Comparison of ENCODE assay signal across 27 cellular contexts in the genomic region with DNA sequence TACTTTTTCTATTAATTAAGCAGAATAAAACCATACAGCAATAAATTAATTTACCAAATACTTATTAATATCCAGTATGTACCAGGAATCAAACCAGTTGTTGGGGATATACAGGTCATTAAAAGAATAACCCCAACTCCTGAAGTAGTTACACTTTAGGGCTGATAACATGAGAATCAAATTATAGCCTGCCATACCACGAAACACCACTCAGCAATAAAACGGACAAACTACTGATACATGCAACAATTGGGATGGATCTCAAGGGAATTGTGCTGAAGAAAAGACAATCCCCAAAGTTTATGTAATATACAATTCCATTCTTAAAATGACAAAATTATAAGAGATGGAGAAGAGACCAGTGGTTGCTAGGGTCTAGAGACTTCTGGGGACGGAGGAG. TPM values are rescaled to one million over a fixed set of nuclear protein-coding genes. Genes with fewer than 3 reads are reported as not detected.
DNase-seq lines count a peak whose midpoint lies in the region; ATAC-seq and TF ChIP-seq lines count a peak whose summit lies in the region.
"Had no signal": no experiment of that assay in that cellular context is flagged by ENCODE, and none has a peak within 500 bp of the region (broad histone marks: within the 10 kb centered on the region; RNA-seq: fewer than 3 reads in every experiment).

No MANE protein-coding gene starts in this region.

- TF ChIP-seq CTCF in endodermal cell (conservative IDR thresholded peaks at IDR 0.05) (no peak), PC-9 (conservative IDR thresholded peaks at IDR 0.05) (no peak)

- H3K9me3 ChIP-seq in HUES64 (ENCODE audit: insufficient read depth, low read depth, low read length): no peaks in the 10 kb centered on the region
- H3K9me3 ChIP-seq in endodermal cell (ENCODE audit: control insufficient read depth, low read length): no peaks in the 10 kb centered on the region
- H3K9me3 ChIP-seq in skeletal muscle satellite cell (replicated peaks; ENCODE audit: low read length): no peaks in the 10 kb centered on the region
- no peaks in the 10 kb centered on the region for H3K9me3 ChIP-seq in PC-9 (ENCODE audit: insufficient read depth, low read depth)
- H3K9me3 ChIP-seq: heart left ventricle, suprapubic skin, vagina had no signal

- H3K9me3 Mint-ChIP-seq in endodermal cell: no peaks in the 10 kb centered on the region
- H3K9me3 Mint-ChIP-seq: activated CD4-positive, alpha-beta memory T cell treated with anti-CD3 and anti-CD28 coated beads for 36 hours; activated naive CD8-positive, alpha-beta T cell treated with anti-CD3 and anti-CD28 coated beads, Interleukin-2, amount 50 U/mL, for 24 hours; brain; CD4-positive, alpha-beta memory T cell; IgD-negative memory B cell had no signal

- peak overlapping the region; percentile 78 for H3K27ac Mint-ChIP-seq in endodermal cell
- H3K27ac Mint-ChIP-seq: activated CD4-positive, alpha-beta memory T cell treated with anti-CD3 and anti-CD28 coated beads for 36 hours; activated naive CD8-positive, alpha-beta T cell treated with anti-CD3 and anti-CD28 coated beads, Interleukin-2, amount 50 U/mL, for 24 hours; IgD-negative memory B cell had no signal

- BruUV-seq in PC-9 (replicated peaks; lab: Mats Ljungman, UMichigan): no TSS peak

- over 99% methylated on average over 3 of the region's 3 CpGs for WGBS in HUES64
- 100% methylated on average over 1 to 3 of the region's 3 CpGs for WGBS in endodermal cell (ENCODE audit: insufficient coverage in 1 of 2, insufficient read length in 1 of 2), 2 experiments

- H3K4me3 Mint-ChIP-seq in endodermal cell: no peak overlapping the region
- H3K4me3 Mint-ChIP-seq: activated CD4-positive, alpha-beta memory T cell treated with anti-CD3 and anti-CD28 coated beads for 36 hours; activated naive CD8-positive, alpha-beta T cell treated with anti-CD3 and anti-CD28 coated beads, Interleukin-2, amount 50 U/mL, for 24 hours; brain; CD4-positive, alpha-beta memory T cell; IgD-negative memory B cell had no signal

- H3K79me2 ChIP-seq in PC-9 (ENCODE audit: low read depth): no peaks in the 10 kb centered on the region

- H4K20me1 ChIP-seq in PC-9 (ENCODE audit: insufficient read depth): no peaks in the 10 kb centered on the region

- ATAC-seq in GM19395 (IDR thresholded peaks at IDR 0.05; ENCODE audit: unreplicated experiment): no peak
- ATAC-seq: activated naive CD8-positive, alpha-beta T cell treated with anti-CD3 and anti-CD28 coated beads, Interleukin-2, amount 50 U/mL, for 24 hours; heart left ventricle had no signal

- H3K36me3 Mint-ChIP-seq in endodermal cell (ENCODE audit: low read depth): peaks cover 68% of the 10 kb centered on the region

- POLR2A ChIA-PET in PC-9 (lab: Charles Lee; ENCODE audit: unreplicated experiment): no interaction called here

- H3F3A ChIP-seq in PC-9 (ENCODE audit: insufficient read depth, low read depth): no peaks in the 10 kb centered on the region

- H3K4me2 ChIP-seq in skeletal muscle satellite cell (ENCODE audit: low read length): peak overlapping the region; percentile 52
- H3K4me2 ChIP-seq in PC-9: no peak overlapping the region

- H3K36me3 ChIP-seq in HUES64 (ENCODE audit: insufficient read depth, low read length) (peaks cover 93% of the 10 kb centered on the region), endodermal cell (ENCODE audit: control insufficient read depth, insufficient read depth, low read length) (peaks cover 83% of the 10 kb centered on the region), skeletal muscle satellite cell (ENCODE audit: insufficient read depth, low read length) (peaks cover 60% of the 10 kb centered on the region), PC-9 (ENCODE audit: low read depth) (no peaks in the 10 kb centered on the region; the same call in 1 of the 2 replicates)

- H3K4me1 ChIP-seq in HUES64 (ENCODE audit: insufficient read depth, low read length) (peaks cover 8% of the 10 kb centered on the region; the same call in 1 of the 2 replicates), endodermal cell (ENCODE audit: control insufficient read depth, insufficient read depth, low read length) (no peaks in the 10 kb centered on the region), skeletal muscle satellite cell (ENCODE audit: control insufficient read depth, insufficient read depth, low read length) (peaks cover 19% of the 10 kb centered on the region), PC-9 (replicated peaks; ENCODE audit: insufficient read depth) (no peaks in the 10 kb centered on the region)
- H3K4me1 ChIP-seq: suprapubic skin, vagina had no signal

- intact Hi-C loops in PC-9 (cut with micrococcal nuclease; ENCODE audit: unreplicated experiment): loop anchor here (2.0 to 10.0 kb wide), 2 partner anchors 163 to 645 kb away; a partner anchor contains a TSS

- peak; percentile 18 for DNase-seq in EH (ENCODE audit: low read depth)
- DNase-seq in endodermal cell: no peak
- no peak for DNase-seq in PC-9
- no peak for DNase-seq in activated CD8-positive, alpha-beta memory T cell treated with anti-CD3 and anti-CD28 coated beads for 24 hours
- DNase-seq: activated CD4-positive, alpha-beta memory T cell treated with anti-CD3 and anti-CD28 coated beads for 36 hours; activated CD4-positive, CD25-positive, alpha-beta regulatory T cell; activated gamma-delta T cell treated with Interleukin-2 at 50 U/mL for 16 hours; activated naive CD8-positive, alpha-beta T cell treated with anti-CD3 and anti-CD28 coated beads, Interleukin-2, amount 50 U/mL, for 24 hours; activated T-cell treated with anti-CD3 and anti-CD28 coated beads for 4 hours; CD4-positive, alpha-beta memory T cell; DMS 273 treated with DMSO at 0.1 percent for 48 hours; effector CD4-positive, alpha-beta T cell; erythroblast; heart left ventricle; NCI-H1092 treated with DMSO at 0.1 percent for 48 hours; NCI-H1930; NCI-H82; nucleus accumbens; small intestine; stimulated activated CD4-positive, alpha-beta T cell treated with anti-CD3 and anti-CD28 coated beads, Interleukin-2, amount 100 ng/mL, for 24 hours had no signal

- H2AFZ ChIP-seq in PC-9: no peak overlapping the region

- no peak overlapping the region for H3K4me3 ChIP-seq in HUES64 (ENCODE audit: low read length)
- H3K4me3 ChIP-seq in endodermal cell (ENCODE audit: low read length): no peak overlapping the region
- H3K4me3 ChIP-seq in skeletal muscle satellite cell (ENCODE audit: low read length): peak overlapping the region; percentile 37
- no peak overlapping the region for H3K4me3 ChIP-seq in PC-9
- H3K4me3 ChIP-seq: heart left ventricle, suprapubic skin, vagina had no signal

- H3K27ac ChIP-seq in HUES64 (ENCODE audit: low read depth, low read length) (peak overlapping the region; percentile 23; the same call in 1 of the 2 replicates), endodermal cell (ENCODE audit: low read depth, low read length) (no peak overlapping the region), PC-9 (no peak overlapping the region)
- H3K27ac ChIP-seq: heart left ventricle, suprapubic skin, vagina had no signal

- no peaks in the 10 kb centered on the region for H3K4me1 Mint-ChIP-seq in endodermal cell
- H3K4me1 Mint-ChIP-seq: activated naive CD8-positive, alpha-beta T cell treated with anti-CD3 and anti-CD28 coated beads, Interleukin-2, amount 50 U/mL, for 24 hours had no signal

- H3K9ac ChIP-seq in HUES64 (ENCODE audit: low read depth, low read length) (no peak overlapping the region), endodermal cell (ENCODE audit: extremely low read depth, low read length, poor library complexity, severe bottlenecking) (no peak overlapping the region), skeletal muscle satellite cell (ENCODE audit: low read depth, low read length) (peak overlapping the region; percentile 65)

- H3K27me3 Mint-ChIP-seq in endodermal cell (ENCODE audit: insufficient read depth): no peaks in the 10 kb centered on the region
- H3K27me3 Mint-ChIP-seq: activated CD4-positive, alpha-beta memory T cell treated with anti-CD3 and anti-CD28 coated beads for 36 hours; activated naive CD8-positive, alpha-beta T cell treated with anti-CD3 and anti-CD28 coated beads, Interleukin-2, amount 50 U/mL, for 24 hours; brain; CD4-positive, alpha-beta memory T cell; IgD-negative memory B cell had no signal

- H3K27me3 ChIP-seq in HUES64 (ENCODE audit: insufficient read depth, low read length): no peaks in the 10 kb centered on the region
- H3K27me3 ChIP-seq in endodermal cell (ENCODE audit: control insufficient read depth, insufficient read depth, low read length, poor library complexity, severe bottlenecking): no peaks in the 10 kb centered on the region
- H3K27me3 ChIP-seq in skeletal muscle satellite cell (ENCODE audit: control insufficient read depth, insufficient read depth, low read length): no peaks in the 10 kb centered on the region
- no peaks in the 10 kb centered on the region for H3K27me3 ChIP-seq in PC-9 (ENCODE audit: insufficient read depth, low read depth)
- H3K27me3 ChIP-seq: heart left ventricle, suprapubic skin, vagina had no signal

- no peaks in the 10 kb centered on the region for H3K9me2 ChIP-seq in PC-9 (ENCODE audit: insufficient read depth)

- CTCF ChIA-PET in PC-9 (lab: Charles Lee): no interaction called here

RNA-seq across cellular contexts. Expression of a gene that starts 22.7 kb away (rescaled TPM):
- 74.8 TPM for polyA plus RNA-seq in HUES64 (2013, experiment 1 of 2)
- 70.3 TPM for polyA plus RNA-seq in HUES64 (2013, experiment 2 of 2)
- total RNA-seq in endodermal cell: 10 to 100 TPM; 96.6 to 98.9 TPM
- polyA plus RNA-seq in endodermal cell (2013, experiment 1 of 2): 73.9 TPM
- polyA plus RNA-seq in endodermal cell (2013, experiment 2 of 2): 69.9 TPM
- total RNA-seq in skeletal muscle satellite cell (2012; rRNA removed): 51.5 and 58.5 TPM in 2 replicates
- 30.8 and 36.7 TPM in 2 replicates for total RNA-seq in PC-9 (2021)

RNA-seq across cellular contexts. Expression of a gene that starts 42.6 kb away (rescaled TPM):
- 39.9 TPM for polyA plus RNA-seq in HUES64 (2013, experiment 1 of 2)
- 36.7 TPM for polyA plus RNA-seq in HUES64 (2013, experiment 2 of 2)
- total RNA-seq in endodermal cell (10 to 100 TPM; 70.5 to 93.6 TPM), PC-9 (2021) (19.9 and 33.2 TPM in 2 replicates)
- 38.1 TPM for polyA plus RNA-seq in endodermal cell (2013, experiment 1 of 2)
- 37.3 TPM for polyA plus RNA-seq in endodermal cell (2013, experiment 2 of 2)
- 21.8 and 33.5 TPM in 2 replicates for total RNA-seq in skeletal muscle satellite cell (2012; rRNA removed)
